In the genomic region with DNA sequence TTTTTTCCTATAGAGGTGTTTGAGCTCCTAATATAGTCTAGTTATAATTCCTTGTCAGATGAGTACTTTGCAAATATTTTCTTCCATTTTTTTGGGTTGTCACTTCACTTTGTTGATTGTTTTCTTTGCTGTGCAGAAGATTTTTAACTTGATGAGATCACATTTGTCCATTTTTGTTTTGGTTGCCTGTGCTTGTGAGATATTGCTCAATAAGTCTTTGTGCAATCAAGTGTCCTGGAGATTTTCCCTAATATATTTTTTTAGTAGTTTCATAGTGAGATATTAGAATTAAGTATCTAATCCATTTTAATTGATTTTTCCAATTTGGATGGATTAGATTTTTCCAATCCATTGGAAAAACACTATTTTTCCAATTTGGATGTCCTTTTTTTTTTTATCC, we compare ENCODE assay signal across 25 cellular contexts.
DNase-seq lines count a peak whose midpoint lies in the region; ATAC-seq and TF ChIP-seq lines count a peak whose summit lies in the region.
"Had no signal": no experiment of that assay in that cellular context is flagged by ENCODE, and none has a peak within 500 bp of the region (broad histone marks: within the 10 kb centered on the region; RNA-seq: fewer than 3 reads in every experiment).

No MANE protein-coding gene starts in this region.

- TF ChIP-seq POLR2A in breast epithelium (IDR thresholded peaks at IDR 0.05) = no peak

- H3K4me3 Mint-ChIP-seq in MCF 10A (ENCODE audit: unreplicated experiment) = no peak overlapping the region
- H3K4me3 Mint-ChIP-seq: CD14-positive monocyte; CD4-positive, alpha-beta T cell; CD8-positive, alpha-beta memory T cell; HFFc6 had no signal

- H3K27me3 ChIP-seq in breast epithelium (no peaks in the 10 kb centered on the region), adipocyte (replicated peaks; ENCODE audit: control insufficient read depth, insufficient read depth, low read length) (no peaks in the 10 kb centered on the region)
- H3K27me3 ChIP-seq: BE2C; BLaER1 treated with 17β-estradiol and CSF1 and Interleukin-3, amounts not matched to agents 10 nM and 100 nM had no signal

- H3K4me1 ChIP-seq in breast epithelium (no peaks in the 10 kb centered on the region), adipocyte (ENCODE audit: control insufficient read depth, insufficient read depth, low read length) (no peaks in the 10 kb centered on the region)
- H3K4me1 ChIP-seq: A549; BE2C; BLaER1 treated with 17β-estradiol and CSF1 and Interleukin-3, amounts not matched to agents 10 nM and 100 nM; HAP-1 had no signal

- H3K27ac Mint-ChIP-seq in MCF 10A (ENCODE audit: low read depth, unreplicated experiment) = peak overlapping the region; percentile 65
- H3K27ac Mint-ChIP-seq: CD14-positive monocyte; CD4-positive, alpha-beta T cell; CD8-positive, alpha-beta memory T cell; HFFc6 had no signal

- peaks cover 8% of the 10 kb centered on the region for H3K9me3 Mint-ChIP-seq in MCF 10A (ENCODE audit: unreplicated experiment)

- no peak overlapping the region for H3K9ac ChIP-seq in adipocyte (ENCODE audit: low read length)
- H3K9ac ChIP-seq: BLaER1 treated with 17β-estradiol and CSF1 and Interleukin-3, amounts not matched to agents 10 nM and 100 nM had no signal

- H3K36me3 ChIP-seq in breast epithelium = no peaks in the 10 kb centered on the region
- H3K36me3 ChIP-seq in adipocyte (ENCODE audit: control insufficient read depth, insufficient read depth, low read length, severe bottlenecking) = no peaks in the 10 kb centered on the region
- H3K36me3 ChIP-seq: BE2C; BLaER1 treated with 17β-estradiol and CSF1 and Interleukin-3, amounts not matched to agents 10 nM and 100 nM; HAP-1 had no signal

- H3K4me3 ChIP-seq in breast epithelium = no peak overlapping the region
- no peak overlapping the region for H3K4me3 ChIP-seq in adipocyte (ENCODE audit: low read length)
- no peak overlapping the region for H3K4me3 ChIP-seq in choroid plexus epithelial cell (ENCODE audit: low read depth, low read length)
- H3K4me3 ChIP-seq in fibroblast of villous mesenchyme (ENCODE audit: low read depth, low read length) = no peak overlapping the region
- H3K4me3 ChIP-seq: A549; BLaER1 treated with 17β-estradiol and CSF1 and Interleukin-3, amounts not matched to agents 10 nM and 100 nM; GM12878; HAP-1 had no signal

- no peak for ATAC-seq in HG02763 (IDR thresholded peaks at IDR 0.05; ENCODE audit: unreplicated experiment)
- ATAC-seq in sciatic nerve = no peak
- ATAC-seq: A549, GM12878 had no signal

- H3K4me1 Mint-ChIP-seq in MCF 10A (ENCODE audit: insufficient read depth, unreplicated experiment) = peaks cover 6% of the 10 kb centered on the region
- H3K4me1 Mint-ChIP-seq: CD14-positive monocyte; CD8-positive, alpha-beta memory T cell had no signal

- H3K9me3 ChIP-seq in breast epithelium (no peaks in the 10 kb centered on the region), adipocyte (ENCODE audit: control insufficient read depth, low read length) (peaks cover 3% of the 10 kb centered on the region)
- H3K9me3 ChIP-seq: A549, BE2C, HAP-1 had no signal

- TF ChIP-seq CTCF in MCF 10A (IDR thresholded peaks at IDR 0.05; ENCODE audit: unreplicated experiment) (no peak), breast epithelium (IDR thresholded peaks at IDR 0.05) (no peak), choroid plexus epithelial cell (conservative IDR thresholded peaks at IDR 0.05; ENCODE audit: low read depth, low read length) (no peak), fibroblast of villous mesenchyme (IDR thresholded peaks at IDR 0.05; ENCODE audit: insufficient read depth, low read depth, low read length) (no peak)

- POLR2A ChIA-PET in MCF 10A (lab: Yijun Ruan, JAX) = no interaction called here

- peaks cover 8% of the 10 kb centered on the region for H3K36me3 Mint-ChIP-seq in MCF 10A (ENCODE audit: insufficient read depth, unreplicated experiment)
- H3K36me3 Mint-ChIP-seq: CD14-positive monocyte had no signal

- CTCF ChIA-PET in MCF 10A (lab: Yijun Ruan, JAX) = interaction anchor here (0.7 kb wide), 1 partner anchor 965 kb away, joined by 3 read pairs; no protein-coding TSS in a partner anchor

- no peaks in the 10 kb centered on the region for H3K27me3 Mint-ChIP-seq in MCF 10A (ENCODE audit: insufficient read depth, unreplicated experiment)
- H3K27me3 Mint-ChIP-seq: CD4-positive, alpha-beta T cell; CD8-positive, alpha-beta memory T cell had no signal

- intact Hi-C loops in MCF 10A (cut with micrococcal nuclease) = no loop called here
- intact Hi-C loops in breast epithelium (cut with DNase I; ENCODE audit: low total_unique reads) = no loop called here
- intact Hi-C loops in sciatic nerve (cut with DNase I) = no loop called here

- no TSS peak for BruUV-seq in MCF 10A (replicated peaks; lab: Mats Ljungman, UMichigan)

- DNase-seq in MCF 10A (ENCODE audit: unreplicated experiment) = peak; percentile 21
- no peak for DNase-seq in breast epithelium (ENCODE audit: low spot score in 2 of 2)
- DNase-seq in adipocyte (ENCODE audit: low read depth) = peak; percentile 46
- DNase-seq in choroid plexus epithelial cell (ENCODE audit: low read depth) = peak; percentile 28
- peak; percentile 2 for DNase-seq in fibroblast of villous mesenchyme (ENCODE audit: low read depth)
- DNase-seq in NCI-H1105 treated with DMSO at 0.1 percent for 48 hours (lab: John Stamatoyannopoulos, UW) = no peak
- no peak for DNase-seq in sciatic nerve (ENCODE audit: low spot score)
- DNase-seq: ACHN; AML-193; BE2C; CD4-positive, alpha-beta T cell; CD8-positive, alpha-beta memory T cell; DMS 273 treated with DMSO at 0.1 percent for 48 hours; DMS79; EL; GDM1; GOT3; HFFc6 had no signal

- no peak overlapping the region for H3K27ac ChIP-seq in breast epithelium
- H3K27ac ChIP-seq: 22Rv1; A549; BLaER1 treated with 17β-estradiol and CSF1 and Interleukin-3, amounts not matched to agents 10 nM and 100 nM had no signal

Comparison
In these comparisons a context has a peak if more than half of its experiments do, and no peak if none do; other contexts are left out.
1. DNase-seq: peak in MCF 10A (single experiment), adipocyte (single experiment), choroid plexus epithelial cell (single experiment) and fibroblast of villous mesenchyme (single experiment); none in breast epithelium (0 of 2), NCI-H1105 treated with DMSO at 0.1 percent for 48 hours (single experiment) and sciatic nerve (single experiment).